ENCODE assay signal across 15 cellular contexts in genomic region chr2:44335806-44336538, GRCh38. TPM values are rescaled to one million over a fixed set of nuclear protein-coding genes. Genes with fewer than 3 reads are reported as not detected.
DNase-seq lines count a peak whose midpoint lies in the region; ATAC-seq lines count a peak whose summit lies in the region.
"Had no signal": no experiment of that assay in that cellular context is flagged by ENCODE, and none has a peak within 500 bp of the region (broad histone marks: within the 10 kb centered on the region; RNA-seq: fewer than 3 reads in every experiment).

No MANE protein-coding gene starts in this region.

- DNase-seq in A172 (ENCODE audit: low spot score) (peak; percentile 11), EL (peak; percentile 59), NCI-H226 (peak; percentile 44), fibroblast of peridontal ligament (ENCODE audit: extremely low read depth) (peak; percentile 23), mucosa of gallbladder (ENCODE audit: low spot score) (no peak)
- no peak for DNase-seq in activated CD4-positive, alpha-beta T cell treated with anti-CD3 and anti-CD28 coated beads for 4 hours
- DNase-seq: MV-4-11, NCI-H1417 treated with DMSO at 0.1 percent for 48 hours, NCI-H1930, NCI-H446, NCI-H774, SJCRH30, SW 1271 had no signal

- no peak for ATAC-seq in GM21423 (IDR thresholded peaks at IDR 0.05; ENCODE audit: unreplicated experiment)
- no peak for ATAC-seq in GM21786 (IDR thresholded peaks at IDR 0.05; ENCODE audit: unreplicated experiment)

RNA-seq across cellular contexts. Expression of gene PREPL, which starts 25.3 kb away (rescaled TPM):
- 53.9 and 62.7 TPM in 2 replicates for total RNA-seq in A172 (2014; rRNA removed; shearing (Covaris generic))
- 62.7 TPM for total RNA-seq in mucosa of gallbladder

RNA-seq across cellular contexts. Expression of gene CAMKMT, which starts 25.8 kb away (rescaled TPM):
- total RNA-seq in A172 (2014; rRNA removed; shearing (Covaris generic)): 2.1 and 16.7 TPM in 2 replicates
- total RNA-seq in mucosa of gallbladder: 12.1 TPM

Comparison
In these comparisons a context has a peak if more than half of its experiments do, and no peak if none do; other contexts are left out.
1. DNase-seq: peak in A172 (single experiment), EL (single experiment), NCI-H226 (single experiment) and fibroblast of peridontal ligament (single experiment); none in activated CD4-positive, alpha-beta T cell treated with anti-CD3 and anti-CD28 coated beads for 4 hours (0 of 2) and mucosa of gallbladder (single experiment).